ENCODE assay signal across 9 cellular contexts in genomic region chr19:18317998-18318800, GRCh38. TPM values are rescaled to one million over a fixed set of nuclear protein-coding genes. Genes with fewer than 3 reads are reported as not detected.
DNase-seq lines count a peak whose midpoint lies in the region; ATAC-seq and TF ChIP-seq lines count a peak whose summit lies in the region.
"Had no signal": no experiment of that assay in that cellular context is flagged by ENCODE, and none has a peak within 500 bp of the region (broad histone marks: within the 10 kb centered on the region; RNA-seq: fewer than 3 reads in every experiment).

No MANE protein-coding gene starts in this region.

- H3K9me3 ChIP-seq in esophagus muscularis mucosa: no peaks in the 10 kb centered on the region

- H3K27ac Mint-ChIP-seq in GM23338: peak overlapping the region; percentile 36; the same call in 1 of the 2 replicates

- peaks cover 25% of the 10 kb centered on the region; the same call in 1 of the 2 replicates for H3F3A ChIP-seq in GM23338 (replicated peaks; ENCODE audit: low read depth)

- H3K27me3 Mint-ChIP-seq in GM23338 (ENCODE audit: insufficient read depth, low read depth, poor library complexity): peaks cover 15% of the 10 kb centered on the region

- intact Hi-C loops in esophagus muscularis mucosa (cut with DNase I): no loop called here

- peaks cover 6% of the 10 kb centered on the region; the same call in 1 of the 2 replicates for H3K36me3 ChIP-seq in GM23338 (ENCODE audit: insufficient read depth)
- H3K36me3 ChIP-seq in esophagus muscularis mucosa: peaks cover 0 to 26% (median 12%) of the 10 kb centered on the region in 4 donors

- peak overlapping the region; percentile 27; the same call in 1 of the 3 replicates for H3K4me3 Mint-ChIP-seq in GM23338

- no peak for DNase-seq in GM23338 (ENCODE audit: low spot score)
- DNase-seq in activated CD4-positive, alpha-beta T cell treated with anti-CD3 and anti-CD28 coated beads, Interleukin-2, amount 50 U/mL, for 48 hours: peak; percentile 49 to 66
- DNase-seq in esophagus muscularis mucosa (ENCODE audit: extremely low spot score): no peak
- no peak for DNase-seq in medulla oblongata (ENCODE audit: extremely low spot score)
- DNase-seq: PC-9 had no signal

- peaks cover 56% of the 10 kb centered on the region for H3K36me3 Mint-ChIP-seq in GM23338 (ENCODE audit: low read depth)

- no peak overlapping the region for H3K4me2 ChIP-seq in GM23338
- H3K4me2 ChIP-seq: PC-9 had no signal

- no peaks in the 10 kb centered on the region for H3K9me2 ChIP-seq in GM23338 (ENCODE audit: insufficient read depth)

- no peaks in the 10 kb centered on the region for H3K9me3 Mint-ChIP-seq in GM23338

- H3K4me3 ChIP-seq in GM23338: no peak overlapping the region
- no peak overlapping the region for H3K4me3 ChIP-seq in esophagus muscularis mucosa
- H3K4me3 ChIP-seq in skin epidermis: no peak overlapping the region
- H3K4me3 ChIP-seq: PC-9 had no signal

- H3K79me2 ChIP-seq in GM23338 (replicated peaks; ENCODE audit: insufficient read depth): peaks cover 60% of the 10 kb centered on the region

- ATAC-seq in GM23338 (no peak), HG03342 (IDR thresholded peaks at IDR 0.05; ENCODE audit: unreplicated experiment) (no peak), GM21360 (IDR thresholded peaks at IDR 0.05; ENCODE audit: unreplicated experiment) (no peak), HG03135 (IDR thresholded peaks at IDR 0.05; ENCODE audit: unreplicated experiment) (no peak)

- H3K4me1 Mint-ChIP-seq in GM23338: peaks cover 23% of the 10 kb centered on the region

- H3K27me3 ChIP-seq in GM23338 (ENCODE audit: insufficient read depth) (no peaks in the 10 kb centered on the region), esophagus muscularis mucosa (no peaks in the 10 kb centered on the region)

- H2AFZ ChIP-seq in GM23338: no peak overlapping the region
- H2AFZ ChIP-seq: PC-9 had no signal

- peaks cover 22% of the 10 kb centered on the region for H4K20me1 ChIP-seq in GM23338 (replicated peaks; ENCODE audit: insufficient read depth)

- TF ChIP-seq CTCF in GM23338 (conservative IDR thresholded peaks at IDR 0.05; ENCODE audit: low read depth in 2 of 2) (no peak), esophagus muscularis mucosa (IDR thresholded peaks at IDR 0.05) (no peak)

- no peak for TF ChIP-seq POLR2A in esophagus muscularis mucosa (IDR thresholded peaks at IDR 0.05; ENCODE audit: low read depth)

- TF ChIP-seq EP300 in esophagus muscularis mucosa (IDR thresholded peaks at IDR 0.05): no peak

- H3K27ac ChIP-seq in GM23338 (ENCODE audit: low read depth) (peak overlapping the region; percentile 63; the same call in 1 of the 2 replicates), esophagus muscularis mucosa (replicated peaks in 1 of 4) (peak overlapping the region; percentile 38 to 70 (median 60)), skin epidermis (peak overlapping the region; percentile 40 to 93 (median 77))
- H3K27ac ChIP-seq: PC-9 had no signal

- peaks cover 9% of the 10 kb centered on the region for H3K4me1 ChIP-seq in GM23338 (ENCODE audit: insufficient read depth)
- peaks cover 42 to 57% (median 50%) of the 10 kb centered on the region in 4 donors for H3K4me1 ChIP-seq in esophagus muscularis mucosa

- WGBS in esophagus muscularis mucosa: 59% methylated on average over 10 of the region's 15 CpGs

TF ChIP-seq in GM23338, 12 proteins besides CTCF, POLR2A, EP300 and RAD21 (continues in another document):
- TF ChIP-seq, protein P1, sequence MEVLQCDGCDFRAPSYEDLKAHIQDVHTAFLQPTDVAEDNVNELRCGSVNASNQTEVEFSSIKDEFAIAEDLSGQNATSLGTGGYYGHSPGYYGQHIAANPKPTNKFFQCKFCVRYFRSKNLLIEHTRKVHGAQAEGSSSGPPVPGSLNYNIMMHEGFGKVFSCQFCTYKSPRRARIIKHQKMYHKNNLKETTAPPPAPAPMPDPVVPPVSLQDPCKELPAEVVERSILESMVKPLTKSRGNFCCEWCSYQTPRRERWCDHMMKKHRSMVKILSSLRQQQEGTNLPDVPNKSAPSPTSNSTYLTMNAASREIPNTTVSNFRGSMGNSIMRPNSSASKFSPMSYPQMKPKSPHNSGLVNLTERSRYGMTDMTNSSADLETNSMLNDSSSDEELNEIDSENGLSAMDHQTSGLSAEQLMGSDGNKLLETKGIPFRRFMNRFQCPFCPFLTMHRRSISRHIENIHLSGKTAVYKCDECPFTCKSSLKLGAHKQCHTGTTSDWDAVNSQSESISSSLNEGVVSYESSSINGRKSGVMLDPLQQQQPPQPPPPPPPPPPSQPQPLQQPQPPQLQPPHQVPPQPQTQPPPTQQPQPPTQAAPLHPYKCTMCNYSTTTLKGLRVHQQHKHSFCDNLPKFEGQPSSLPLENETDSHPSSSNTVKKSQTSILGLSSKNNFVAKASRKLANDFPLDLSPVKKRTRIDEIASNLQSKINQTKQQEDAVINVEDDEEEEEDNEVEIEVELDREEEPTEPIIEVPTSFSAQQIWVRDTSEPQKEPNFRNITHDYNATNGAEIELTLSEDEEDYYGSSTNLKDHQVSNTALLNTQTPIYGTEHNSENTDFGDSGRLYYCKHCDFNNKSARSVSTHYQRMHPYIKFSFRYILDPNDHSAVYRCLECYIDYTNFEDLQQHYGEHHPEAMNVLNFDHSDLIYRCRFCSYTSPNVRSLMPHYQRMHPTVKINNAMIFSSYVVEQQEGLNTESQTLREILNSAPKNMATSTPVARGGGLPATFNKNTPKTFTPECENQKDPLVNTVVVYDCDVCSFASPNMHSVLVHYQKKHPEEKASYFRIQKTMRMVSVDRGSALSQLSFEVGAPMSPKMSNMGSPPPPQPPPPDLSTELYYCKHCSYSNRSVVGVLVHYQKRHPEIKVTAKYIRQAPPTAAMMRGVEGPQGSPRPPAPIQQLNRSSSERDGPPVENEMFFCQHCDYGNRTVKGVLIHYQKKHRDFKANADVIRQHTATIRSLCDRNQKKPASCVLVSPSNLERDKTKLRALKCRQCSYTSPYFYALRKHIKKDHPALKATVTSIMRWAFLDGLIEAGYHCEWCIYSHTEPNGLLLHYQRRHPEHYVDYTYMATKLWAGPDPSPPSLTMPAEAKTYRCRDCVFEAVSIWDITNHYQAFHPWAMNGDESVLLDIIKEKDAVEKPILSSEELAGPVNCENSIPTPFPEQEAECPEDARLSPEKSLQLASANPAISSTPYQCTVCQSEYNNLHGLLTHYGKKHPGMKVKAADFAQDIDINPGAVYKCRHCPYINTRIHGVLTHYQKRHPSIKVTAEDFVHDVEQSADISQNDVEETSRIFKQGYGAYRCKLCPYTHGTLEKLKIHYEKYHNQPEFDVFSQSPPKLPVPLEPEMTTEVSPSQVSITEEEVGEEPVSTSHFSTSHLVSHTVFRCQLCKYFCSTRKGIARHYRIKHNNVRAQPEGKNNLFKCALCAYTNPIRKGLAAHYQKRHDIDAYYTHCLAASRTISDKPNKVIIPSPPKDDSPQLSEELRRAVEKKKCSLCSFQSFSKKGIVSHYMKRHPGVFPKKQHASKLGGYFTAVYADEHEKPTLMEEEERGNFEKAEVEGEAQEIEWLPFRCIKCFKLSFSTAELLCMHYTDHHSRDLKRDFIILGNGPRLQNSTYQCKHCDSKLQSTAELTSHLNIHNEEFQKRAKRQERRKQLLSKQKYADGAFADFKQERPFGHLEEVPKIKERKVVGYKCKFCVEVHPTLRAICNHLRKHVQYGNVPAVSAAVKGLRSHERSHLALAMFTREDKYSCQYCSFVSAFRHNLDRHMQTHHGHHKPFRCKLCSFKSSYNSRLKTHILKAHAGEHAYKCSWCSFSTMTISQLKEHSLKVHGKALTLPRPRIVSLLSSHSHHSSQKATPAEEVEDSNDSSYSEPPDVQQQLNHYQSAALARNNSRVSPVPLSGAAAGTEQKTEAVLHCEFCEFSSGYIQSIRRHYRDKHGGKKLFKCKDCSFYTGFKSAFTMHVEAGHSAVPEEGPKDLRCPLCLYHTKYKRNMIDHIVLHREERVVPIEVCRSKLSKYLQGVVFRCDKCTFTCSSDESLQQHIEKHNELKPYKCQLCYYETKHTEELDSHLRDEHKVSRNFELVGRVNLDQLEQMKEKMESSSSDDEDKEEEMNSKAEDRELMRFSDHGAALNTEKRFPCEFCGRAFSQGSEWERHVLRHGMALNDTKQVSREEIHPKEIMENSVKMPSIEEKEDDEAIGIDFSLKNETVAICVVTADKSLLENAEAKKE (CRISPR knock-in tag; IDR thresholded peaks at IDR 0.05): no peak
- TF ChIP-seq ZNF114 (CRISPR knock-in tag; IDR thresholded peaks at IDR 0.05) (no peak), JUNB (IDR thresholded peaks at IDR 0.05; ENCODE audit: unreplicated experiment) (no peak), EZH2 (IDR thresholded peaks at IDR 0.05; ENCODE audit: low read depth, unreplicated experiment) (no peak), ZNF331 (CRISPR knock-in tag; IDR thresholded peaks at IDR 0.05; ENCODE audit: low read depth) (no peak), CREB1 (CRISPR knock-in tag; IDR thresholded peaks at IDR 0.05; ENCODE audit: low read depth) (no peak)
- TF ChIP-seq, protein P2, sequence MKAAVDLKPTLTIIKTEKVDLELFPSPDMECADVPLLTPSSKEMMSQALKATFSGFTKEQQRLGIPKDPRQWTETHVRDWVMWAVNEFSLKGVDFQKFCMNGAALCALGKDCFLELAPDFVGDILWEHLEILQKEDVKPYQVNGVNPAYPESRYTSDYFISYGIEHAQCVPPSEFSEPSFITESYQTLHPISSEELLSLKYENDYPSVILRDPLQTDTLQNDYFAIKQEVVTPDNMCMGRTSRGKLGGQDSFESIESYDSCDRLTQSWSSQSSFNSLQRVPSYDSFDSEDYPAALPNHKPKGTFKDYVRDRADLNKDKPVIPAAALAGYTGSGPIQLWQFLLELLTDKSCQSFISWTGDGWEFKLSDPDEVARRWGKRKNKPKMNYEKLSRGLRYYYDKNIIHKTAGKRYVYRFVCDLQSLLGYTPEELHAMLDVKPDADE (IDR thresholded peaks at IDR 0.05): no peak

RNA-seq across cellular contexts. Expression of gene LSM4, which starts 4.7 kb away (rescaled TPM):
- 511 and 591 TPM in 2 replicates for total RNA-seq in GM23338 (2014; rRNA removed; shearing (Covaris generic))
- polyA plus RNA-seq in GM23338 (2016; fragmentation: Nextera tagmentation; extraction: Ambion mirVana): 637 and 641 TPM in 2 replicates
- 100 to 1,000 TPM in 1 of 4 donors, 10 to 100 TPM in 3; 86.8 to 116 (median 93.9) TPM for total RNA-seq in esophagus muscularis mucosa

RNA-seq across cellular contexts. Expression of gene PGPEP1, which starts 22.2 kb away (rescaled TPM):
- 18.9 and 27.6 TPM in 2 replicates for total RNA-seq in GM23338 (2014; rRNA removed; shearing (Covaris generic))
- 15.5 and 19.4 TPM in 2 replicates for polyA plus RNA-seq in GM23338 (2016; fragmentation: Nextera tagmentation; extraction: Ambion mirVana)
- total RNA-seq in esophagus muscularis mucosa: 10 to 100 TPM; 15.0 to 50.3 (median 28.0) TPM

RNA-seq across cellular contexts. Expression of gene JUND, which starts 36.8 kb away (rescaled TPM):
- total RNA-seq in GM23338 (2014; rRNA removed; shearing (Covaris generic)): 154 and 181 TPM in 2 replicates
- polyA plus RNA-seq in GM23338 (2016; fragmentation: Nextera tagmentation; extraction: Ambion mirVana): 40.0 and 52.5 TPM in 2 replicates
- total RNA-seq in esophagus muscularis mucosa: 100 to 1,000 TPM; 325 to 457 (median 403) TPM

RNA-seq across cellular contexts. Expression of gene IQCN, which starts 43.9 kb away (rescaled TPM):
- 0.35 and 0.89 TPM in 2 replicates for total RNA-seq in GM23338 (2014; rRNA removed; shearing (Covaris generic))
- polyA plus RNA-seq in GM23338 (2016; fragmentation: Nextera tagmentation; extraction: Ambion mirVana): 0.10 TPM in 1 of 2 replicates, not detected in the other
- total RNA-seq in esophagus muscularis mucosa: 1 to 10 TPM in 3 of 4 donors, under 1 TPM in 1; 0.52 to 2.5 (median 1.3) TPM

Comparison
In these comparisons a context has a peak if more than half of its experiments do, and no peak if none do; other contexts are left out.
1. DNase-seq: peak in activated CD4-positive, alpha-beta T cell treated with anti-CD3 and anti-CD28 coated beads, Interleukin-2, amount 50 U/mL, for 48 hours (2 of 2); none in GM23338 (single experiment), esophagus muscularis mucosa (single experiment) and medulla oblongata (single experiment).
2. Peak in every context shown above with its lines, with median percentiles within 50 percentile points of each other: H3K27ac ChIP-seq.